ENCODE assay signal across 1 cellular context in the genomic region with DNA sequence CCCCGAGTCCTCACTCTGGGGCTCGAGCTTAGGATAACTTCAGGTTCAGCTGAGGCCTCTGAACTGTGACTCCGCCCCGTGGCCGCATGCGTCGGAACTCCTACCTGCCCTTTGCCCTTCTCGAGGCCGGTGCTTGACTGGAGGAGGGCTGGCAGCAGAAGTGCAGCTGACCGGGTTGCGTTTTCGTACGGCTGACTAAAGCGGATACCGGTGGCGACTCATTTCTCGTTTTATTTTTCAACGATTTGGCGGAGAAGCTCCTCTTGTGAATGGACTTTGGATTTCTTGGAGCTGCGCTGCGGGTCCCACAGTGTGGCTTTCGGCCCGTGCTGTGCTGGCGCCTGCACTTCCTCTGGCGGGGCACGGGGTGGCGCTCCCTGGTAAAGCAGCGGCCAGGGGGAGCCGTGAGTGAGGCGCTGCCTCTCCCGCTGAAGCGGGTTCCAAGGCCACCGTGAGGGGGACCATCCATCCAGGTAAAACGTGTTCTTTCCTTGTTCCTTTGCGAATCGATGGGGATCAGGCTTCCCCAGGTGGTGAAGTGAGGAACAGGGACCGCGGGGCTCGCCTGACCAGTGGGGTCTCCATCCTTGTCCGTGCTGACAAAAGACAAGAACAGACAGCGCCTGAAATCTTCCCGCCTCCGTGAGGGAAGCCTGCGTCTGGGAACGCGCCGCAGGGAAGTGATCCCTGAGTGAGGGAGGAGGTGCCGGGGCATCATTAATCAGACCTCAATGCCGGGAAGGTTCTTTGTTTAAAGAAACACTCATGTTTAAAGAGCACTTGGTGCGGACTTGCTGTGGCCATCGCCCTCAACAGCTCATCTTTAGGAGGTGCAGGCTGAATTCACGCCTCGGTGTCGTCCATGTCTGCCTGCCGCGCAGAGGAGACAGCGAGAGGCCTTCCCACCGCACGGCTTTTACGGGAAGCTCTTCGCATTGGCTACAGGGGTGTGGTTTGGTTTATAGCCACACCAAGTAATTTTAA.
TF ChIP-seq lines count a peak whose summit lies in the region.

No MANE protein-coding gene starts in this region.

TF ChIP-seq in HepG2, 621 proteins besides CTCF, POLR2A, EP300 and RAD21 (continued from another document and continues in another):
- TF ChIP-seq NPAS2 (CRISPR knock-in tag; IDR thresholded peaks at IDR 0.05; ENCODE audit: borderline replicate concordance) (no peak), ATF7 (IDR thresholded peaks at IDR 0.05) (no peak), ATF7 (CRISPR knock-in tag; IDR thresholded peaks at IDR 0.05) (0 out of 2 replicates have a peak, but pooled peaks have one; percentile 26), PAF1 (CRISPR knock-in tag; IDR thresholded peaks at IDR 0.05) (no peak), CENPX (CRISPR knock-in tag; IDR thresholded peaks at IDR 0.05) (no peak), ZC3H13 (CRISPR knock-in tag; IDR thresholded peaks at IDR 0.05) (peak; percentile 63; the same call in 1 of the 2 replicates), ZNF616 (CRISPR knock-in tag; IDR thresholded peaks at IDR 0.05; ENCODE audit: low read depth) (no peak; the same call in 1 of the 2 replicates), HMG20B (CRISPR knock-in tag; conservative IDR thresholded peaks at IDR 0.05) (peak; percentile 40), ZNF34 (CRISPR knock-in tag; IDR thresholded peaks at IDR 0.05; ENCODE audit: borderline replicate concordance) (peak; percentile 96), ZSCAN25 (CRISPR knock-in tag; IDR thresholded peaks at IDR 0.05) (peak; percentile 82; the same call in 1 of the 2 replicates), GATAD1 (CRISPR knock-in tag; IDR thresholded peaks at IDR 0.05) (peak; percentile 70), MAFK (conservative IDR thresholded peaks at IDR 0.05 in 1 of 2, IDR thresholded peaks at IDR 0.05 in 1 of 2; ENCODE audit: low read length in 2 of 2) (no peak), SIX4 (CRISPR knock-in tag; IDR thresholded peaks at IDR 0.05) (no peak; the same call in 1 of the 2 replicates), ZNF747 (CRISPR knock-in tag; IDR thresholded peaks at IDR 0.05; ENCODE audit: borderline replicate concordance) (peak; percentile 52; the same call in 1 of the 2 replicates), AGO1 (IDR thresholded peaks at IDR 0.05; ENCODE audit: low read depth, low read length, poor library complexity, severe bottlenecking) (peak; percentile 95), ATF7-NPFF (CRISPR knock-in tag; IDR thresholded peaks at IDR 0.05; ENCODE audit: low read depth) (peak; percentile 75), ZNF570 (CRISPR knock-in tag; IDR thresholded peaks at IDR 0.05; ENCODE audit: borderline replicate concordance) (0 out of 2 replicates have a peak, but pooled peaks have one; percentile 10), STAT5B (CRISPR knock-in tag; IDR thresholded peaks at IDR 0.05) (no peak), RCOR2 (CRISPR knock-in tag; IDR thresholded peaks at IDR 0.05) (no peak), ZNF280B (CRISPR knock-in tag; IDR thresholded peaks at IDR 0.05; ENCODE audit: borderline replicate concordance) (peak; percentile 39; the same call in 1 of the 2 replicates), ZFP36 (IDR thresholded peaks at IDR 0.05; ENCODE audit: borderline replicate concordance, low read depth, low read length, partially characterized antibody) (no peak), FOXC1 (CRISPR knock-in tag; IDR thresholded peaks at IDR 0.05; ENCODE audit: borderline replicate concordance) (peak; percentile 76), REST (IDR thresholded peaks at IDR 0.05; ENCODE audit: borderline replicate concordance in 1 of 2, low read depth in 1 of 2, low read length in 2 of 2) (no peak), SNRNP70 (IDR thresholded peaks at IDR 0.05; ENCODE audit: low read depth, low read length) (no peak), SYNCRIP (IDR thresholded peaks at IDR 0.05; ENCODE audit: insufficient read depth, low read depth, low read length) (no peak)
- TF ChIP-seq, protein P1, sequence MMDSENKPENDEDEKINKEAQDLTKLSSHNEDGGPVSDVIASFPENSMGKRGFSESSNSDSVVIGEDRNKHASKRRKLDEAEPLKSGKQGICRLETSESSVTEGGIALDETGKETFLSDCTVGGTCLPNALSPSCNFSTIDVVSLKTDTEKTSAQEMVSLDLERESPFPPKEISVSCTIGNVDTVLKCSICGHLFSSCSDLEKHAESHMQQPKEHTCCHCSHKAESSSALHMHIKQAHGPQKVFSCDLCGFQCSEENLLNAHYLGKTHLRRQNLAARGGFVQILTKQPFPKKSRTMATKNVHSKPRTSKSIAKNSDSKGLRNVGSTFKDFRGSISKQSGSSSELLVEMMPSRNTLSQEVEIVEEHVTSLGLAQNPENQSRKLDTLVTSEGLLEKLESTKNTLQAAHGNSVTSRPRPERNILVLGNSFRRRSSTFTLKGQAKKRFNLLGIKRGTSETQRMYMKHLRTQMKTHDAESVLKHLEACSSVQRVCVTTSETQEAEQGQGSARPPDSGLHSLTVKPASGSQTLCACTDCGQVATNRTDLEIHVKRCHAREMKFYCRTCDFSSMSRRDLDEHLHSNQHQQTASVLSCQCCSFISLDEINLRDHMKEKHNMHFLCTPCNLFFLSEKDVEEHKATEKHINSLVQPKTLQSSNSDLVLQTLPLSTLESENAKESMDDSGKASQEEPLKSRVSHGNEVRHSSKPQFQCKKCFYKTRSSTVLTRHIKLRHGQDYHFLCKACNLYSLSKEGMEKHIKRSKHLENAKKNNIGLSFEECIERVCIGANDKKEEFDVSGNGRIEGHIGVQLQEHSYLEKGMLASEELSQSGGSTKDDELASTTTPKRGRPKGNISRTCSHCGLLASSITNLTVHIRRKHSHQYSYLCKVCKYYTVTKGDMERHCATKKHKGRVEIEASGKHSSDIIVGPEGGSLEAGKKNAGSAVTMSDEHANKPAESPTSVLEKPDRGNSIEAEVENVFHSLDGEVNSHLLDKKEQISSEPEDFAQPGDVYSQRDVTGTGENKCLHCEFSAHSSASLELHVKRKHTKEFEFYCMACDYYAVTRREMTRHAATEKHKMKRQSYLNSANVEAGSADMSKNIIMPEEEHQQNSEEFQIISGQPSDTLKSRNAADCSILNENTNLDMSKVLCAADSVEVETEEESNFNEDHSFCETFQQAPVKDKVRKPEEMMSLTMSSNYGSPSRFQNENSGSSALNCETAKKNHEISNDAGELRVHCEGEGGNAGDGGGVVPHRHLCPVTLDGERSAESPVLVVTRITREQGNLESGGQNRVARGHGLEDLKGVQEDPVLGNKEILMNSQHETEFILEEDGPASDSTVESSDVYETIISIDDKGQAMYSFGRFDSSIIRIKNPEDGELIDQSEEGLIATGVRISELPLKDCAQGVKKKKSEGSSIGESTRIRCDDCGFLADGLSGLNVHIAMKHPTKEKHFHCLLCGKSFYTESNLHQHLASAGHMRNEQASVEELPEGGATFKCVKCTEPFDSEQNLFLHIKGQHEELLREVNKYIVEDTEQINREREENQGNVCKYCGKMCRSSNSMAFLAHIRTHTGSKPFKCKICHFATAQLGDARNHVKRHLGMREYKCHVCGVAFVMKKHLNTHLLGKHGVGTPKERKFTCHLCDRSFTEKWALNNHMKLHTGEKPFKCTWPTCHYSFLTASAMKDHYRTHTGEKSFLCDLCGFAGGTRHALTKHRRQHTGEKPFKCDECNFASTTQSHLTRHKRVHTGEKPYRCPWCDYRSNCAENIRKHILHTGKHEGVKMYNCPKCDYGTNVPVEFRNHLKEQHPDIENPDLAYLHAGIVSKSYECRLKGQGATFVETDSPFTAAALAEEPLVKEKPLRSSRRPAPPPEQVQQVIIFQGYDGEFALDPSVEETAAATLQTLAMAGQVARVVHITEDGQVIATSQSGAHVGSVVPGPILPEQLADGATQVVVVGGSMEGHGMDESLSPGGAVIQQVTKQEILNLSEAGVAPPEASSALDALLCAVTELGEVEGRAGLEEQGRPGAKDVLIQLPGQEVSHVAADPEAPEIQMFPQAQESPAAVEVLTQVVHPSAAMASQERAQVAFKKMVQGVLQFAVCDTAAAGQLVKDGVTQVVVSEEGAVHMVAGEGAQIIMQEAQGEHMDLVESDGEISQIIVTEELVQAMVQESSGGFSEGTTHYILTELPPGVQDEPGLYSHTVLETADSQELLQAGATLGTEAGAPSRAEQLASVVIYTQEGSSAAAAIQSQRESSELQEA (CRISPR knock-in tag; IDR thresholded peaks at IDR 0.05; ENCODE audit: not compliant biosample characterization) = peak; percentile 85
- TF ChIP-seq, protein P2, sequence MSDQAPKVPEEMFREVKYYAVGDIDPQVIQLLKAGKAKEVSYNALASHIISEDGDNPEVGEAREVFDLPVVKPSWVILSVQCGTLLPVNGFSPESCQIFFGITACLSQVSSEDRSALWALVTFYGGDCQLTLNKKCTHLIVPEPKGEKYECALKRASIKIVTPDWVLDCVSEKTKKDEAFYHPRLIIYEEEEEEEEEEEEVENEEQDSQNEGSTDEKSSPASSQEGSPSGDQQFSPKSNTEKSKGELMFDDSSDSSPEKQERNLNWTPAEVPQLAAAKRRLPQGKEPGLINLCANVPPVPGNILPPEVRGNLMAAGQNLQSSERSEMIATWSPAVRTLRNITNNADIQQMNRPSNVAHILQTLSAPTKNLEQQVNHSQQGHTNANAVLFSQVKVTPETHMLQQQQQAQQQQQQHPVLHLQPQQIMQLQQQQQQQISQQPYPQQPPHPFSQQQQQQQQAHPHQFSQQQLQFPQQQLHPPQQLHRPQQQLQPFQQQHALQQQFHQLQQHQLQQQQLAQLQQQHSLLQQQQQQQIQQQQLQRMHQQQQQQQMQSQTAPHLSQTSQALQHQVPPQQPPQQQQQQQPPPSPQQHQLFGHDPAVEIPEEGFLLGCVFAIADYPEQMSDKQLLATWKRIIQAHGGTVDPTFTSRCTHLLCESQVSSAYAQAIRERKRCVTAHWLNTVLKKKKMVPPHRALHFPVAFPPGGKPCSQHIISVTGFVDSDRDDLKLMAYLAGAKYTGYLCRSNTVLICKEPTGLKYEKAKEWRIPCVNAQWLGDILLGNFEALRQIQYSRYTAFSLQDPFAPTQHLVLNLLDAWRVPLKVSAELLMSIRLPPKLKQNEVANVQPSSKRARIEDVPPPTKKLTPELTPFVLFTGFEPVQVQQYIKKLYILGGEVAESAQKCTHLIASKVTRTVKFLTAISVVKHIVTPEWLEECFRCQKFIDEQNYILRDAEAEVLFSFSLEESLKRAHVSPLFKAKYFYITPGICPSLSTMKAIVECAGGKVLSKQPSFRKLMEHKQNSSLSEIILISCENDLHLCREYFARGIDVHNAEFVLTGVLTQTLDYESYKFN (CRISPR knock-in tag; conservative IDR thresholded peaks at IDR 0.05) = peak; percentile 79
- TF ChIP-seq, protein P3, sequence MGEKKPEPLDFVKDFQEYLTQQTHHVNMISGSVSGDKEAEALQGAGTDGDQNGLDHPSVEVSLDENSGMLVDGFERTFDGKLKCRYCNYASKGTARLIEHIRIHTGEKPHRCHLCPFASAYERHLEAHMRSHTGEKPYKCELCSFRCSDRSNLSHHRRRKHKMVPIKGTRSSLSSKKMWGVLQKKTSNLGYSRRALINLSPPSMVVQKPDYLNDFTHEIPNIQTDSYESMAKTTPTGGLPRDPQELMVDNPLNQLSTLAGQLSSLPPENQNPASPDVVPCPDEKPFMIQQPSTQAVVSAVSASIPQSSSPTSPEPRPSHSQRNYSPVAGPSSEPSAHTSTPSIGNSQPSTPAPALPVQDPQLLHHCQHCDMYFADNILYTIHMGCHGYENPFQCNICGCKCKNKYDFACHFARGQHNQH (CRISPR knock-in tag; IDR thresholded peaks at IDR 0.05) = no peak; the same call in 1 of the 2 replicates
- TF ChIP-seq, protein P4, sequence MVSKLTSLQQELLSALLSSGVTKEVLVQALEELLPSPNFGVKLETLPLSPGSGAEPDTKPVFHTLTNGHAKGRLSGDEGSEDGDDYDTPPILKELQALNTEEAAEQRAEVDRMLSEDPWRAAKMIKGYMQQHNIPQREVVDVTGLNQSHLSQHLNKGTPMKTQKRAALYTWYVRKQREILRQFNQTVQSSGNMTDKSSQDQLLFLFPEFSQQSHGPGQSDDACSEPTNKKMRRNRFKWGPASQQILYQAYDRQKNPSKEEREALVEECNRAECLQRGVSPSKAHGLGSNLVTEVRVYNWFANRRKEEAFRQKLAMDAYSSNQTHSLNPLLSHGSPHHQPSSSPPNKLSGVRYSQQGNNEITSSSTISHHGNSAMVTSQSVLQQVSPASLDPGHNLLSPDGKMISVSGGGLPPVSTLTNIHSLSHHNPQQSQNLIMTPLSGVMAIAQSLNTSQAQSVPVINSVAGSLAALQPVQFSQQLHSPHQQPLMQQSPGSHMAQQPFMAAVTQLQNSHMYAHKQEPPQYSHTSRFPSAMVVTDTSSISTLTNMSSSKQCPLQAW (CRISPR knock-in tag; IDR thresholded peaks at IDR 0.05) = peak; percentile 90
